ENCODE assay signal across 9 cellular contexts in the genomic region with DNA sequence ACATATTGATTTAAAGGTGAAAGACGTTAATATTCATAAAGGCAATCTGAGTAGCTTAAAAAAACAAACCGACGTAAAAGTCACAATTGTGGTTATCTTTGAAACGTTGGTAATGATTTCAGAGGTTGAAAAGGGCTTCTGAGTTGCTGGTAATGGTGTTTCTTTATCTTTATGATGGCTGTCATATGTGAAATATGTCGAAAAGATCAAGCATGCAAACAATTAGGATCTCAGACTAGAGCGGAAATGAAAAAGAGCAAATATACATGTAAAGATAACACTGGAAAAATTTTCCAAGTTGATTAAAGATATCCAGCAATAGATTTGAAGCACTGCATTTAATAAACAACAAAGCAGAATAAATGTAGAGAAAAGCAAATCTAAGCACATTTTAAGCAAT.
"Had no signal": no experiment of that assay in that cellular context is flagged by ENCODE, and none has a peak within 500 bp of the region (broad histone marks: within the 10 kb centered on the region; RNA-seq: fewer than 3 reads in every experiment).

No MANE protein-coding gene starts in this region.

- H3K4me3 Mint-ChIP-seq: HFFc6 had no signal

- H2AFZ ChIP-seq: GM23248 had no signal

- H3K9ac ChIP-seq: GM23248 had no signal

- H3K36me3 ChIP-seq: HAP-1 had no signal

- DNase-seq: GM23248, GOT3, H7, HFFc6, IMR-90, KG1 had no signal

- H3K9me3 ChIP-seq: HAP-1 had no signal

- H3K27ac ChIP-seq: GM23248 had no signal

- ATAC-seq: HCT116, K562 had no signal

- H3K4me3 ChIP-seq: GM23248, HAP-1, K562 had no signal

- H3K4me1 ChIP-seq: HAP-1 had no signal

- H3K27ac Mint-ChIP-seq: HFFc6 had no signal
